ENCODE assay signal across 12 cellular contexts in the genomic region with DNA sequence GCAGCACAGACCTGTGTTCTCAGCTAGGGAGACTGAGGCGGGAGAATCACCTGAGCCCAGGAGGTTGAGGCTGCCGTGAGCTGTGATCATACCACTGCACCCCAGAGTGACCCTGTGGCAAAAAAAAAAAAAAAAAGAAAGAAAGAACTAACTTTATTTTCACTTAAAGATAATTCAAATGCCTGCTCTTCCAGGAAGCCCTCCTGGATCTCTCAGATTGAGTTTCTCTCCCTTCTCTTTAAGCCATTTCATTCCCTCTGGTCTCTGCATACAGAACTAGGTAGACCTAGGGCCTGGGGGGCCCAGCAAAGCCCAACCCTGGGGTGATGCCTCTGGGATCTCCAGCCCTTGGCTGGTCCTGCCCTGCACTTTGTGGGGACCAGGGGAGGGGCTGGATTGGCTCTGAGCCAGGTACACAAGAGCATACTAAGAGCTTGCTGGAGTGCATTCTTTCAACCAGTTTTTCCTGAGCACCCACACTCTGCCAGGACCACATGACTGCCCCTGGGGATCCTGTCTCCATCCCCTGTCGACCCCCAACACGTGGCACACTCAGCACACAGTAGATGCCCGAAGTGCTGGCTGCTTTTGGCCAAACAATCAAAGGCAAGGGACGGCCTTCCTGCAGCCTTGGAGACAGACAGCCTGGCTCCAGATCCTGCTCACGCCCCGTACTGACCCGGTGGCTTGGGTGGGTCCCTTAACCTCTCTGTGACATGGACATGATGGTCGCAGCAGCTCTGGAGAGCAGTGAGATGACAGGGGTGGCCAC. TPM values are rescaled to one million over a fixed set of nuclear protein-coding genes. Genes with fewer than 3 reads are reported as not detected.
DNase-seq lines count a peak whose midpoint lies in the region; ATAC-seq, FAIRE-seq and TF ChIP-seq lines count a peak whose summit lies in the region.
"Had no signal": no experiment of that assay in that cellular context is flagged by ENCODE, and none has a peak within 500 bp of the region (broad histone marks: within the 10 kb centered on the region; RNA-seq: fewer than 3 reads in every experiment).

No MANE protein-coding gene starts in this region.

- no peak overlapping the region for H3K27ac Mint-ChIP-seq in astrocyte (ENCODE audit: unreplicated experiment)
- no peak overlapping the region for H3K27ac Mint-ChIP-seq in activated CD4-positive, alpha-beta memory T cell treated with anti-CD3 and anti-CD28 coated beads for 36 hours
- H3K27ac Mint-ChIP-seq: activated naive CD4-positive, alpha-beta T cell treated with anti-CD3 and anti-CD28 coated beads, Interleukin-2, amount 50 U/mL, for 72 hours; CD14-positive monocyte had no signal

- peak overlapping the region; percentile 81 for H3K4me2 ChIP-seq in astrocyte (ENCODE audit: low read length)

- no peaks in the 10 kb centered on the region for H4K20me1 ChIP-seq in astrocyte (ENCODE audit: insufficient read depth, low read length)

- no peak overlapping the region for H3K4me3 Mint-ChIP-seq in astrocyte (ENCODE audit: unreplicated experiment)
- no peak overlapping the region for H3K4me3 Mint-ChIP-seq in activated CD4-positive, alpha-beta memory T cell treated with anti-CD3 and anti-CD28 coated beads for 36 hours

- no peak for TF ChIP-seq POLR2A in gastrocnemius medialis (IDR thresholded peaks at IDR 0.05)

- peak; percentile 12 for DNase-seq in G401 (ENCODE audit: low spot score)
- no peak for DNase-seq in astrocyte (ENCODE audit: low read depth)
- peak; percentile 74 to 84 (median 76) for DNase-seq in right cardiac atrium
- DNase-seq in gastrocnemius medialis = no peak
- no peak for DNase-seq in SKM-1 treated with dmso at 0.1 percent for 144 hours (lab: John Stamatoyannopoulos, UW; ENCODE audit: unreplicated experiment)
- no peak for DNase-seq in activated CD4-positive, alpha-beta memory T cell treated with anti-CD3 and anti-CD28 coated beads for 36 hours
- DNase-seq in NCI-H1694 (lab: John Stamatoyannopoulos, UW) = no peak
- DNase-seq: effector memory CD4-positive, alpha-beta T cell; stimulated activated CD4-positive, alpha-beta T cell treated with anti-CD3 and anti-CD28 coated beads, Interleukin-4, amount 100 ng/mL, for 24 hours had no signal

- H3K4me3 ChIP-seq in astrocyte (ENCODE audit: insufficient read depth, low read depth, low read length) = no peak overlapping the region
- peak overlapping the region; percentile 38 for H3K4me3 ChIP-seq in right cardiac atrium (ENCODE audit: low read length)
- H3K4me3 ChIP-seq in gastrocnemius medialis = peak overlapping the region; percentile 61 to 69 (median 64)

- POLR2A ChIA-PET in activated CD4-positive, alpha-beta memory T cell treated with anti-CD3 and anti-CD28 coated beads for 36 hours (lab: Charles Lee) = no interaction called here

- FAIRE-seq in astrocyte (lab: Jason Lieb, UNC) = no peak

- no peaks in the 10 kb centered on the region for H3K27me3 ChIP-seq in astrocyte (ENCODE audit: insufficient read depth, low read length)
- no peaks in the 10 kb centered on the region for H3K27me3 ChIP-seq in right cardiac atrium (ENCODE audit: control insufficient read depth, insufficient read depth)
- H3K27me3 ChIP-seq in gastrocnemius medialis = no peaks in the 10 kb centered on the region

- H3K27me3 Mint-ChIP-seq in astrocyte (ENCODE audit: low read depth, unreplicated experiment) = peaks cover 34% of the 10 kb centered on the region
- H3K27me3 Mint-ChIP-seq in activated CD4-positive, alpha-beta memory T cell treated with anti-CD3 and anti-CD28 coated beads for 36 hours = peaks cover 35% of the 10 kb centered on the region

- H3K9ac ChIP-seq in astrocyte (ENCODE audit: low read length) = peak overlapping the region; percentile 2

- CTCF ChIA-PET in activated CD4-positive, alpha-beta memory T cell treated with anti-CD3 and anti-CD28 coated beads for 36 hours (lab: Charles Lee) = interaction anchor here (0.7 kb wide), 1 partner anchor 634 kb away, joined by 3 read pairs; no protein-coding TSS in a partner anchor

- H3K9me3 Mint-ChIP-seq in astrocyte (ENCODE audit: unreplicated experiment) = no peaks in the 10 kb centered on the region
- H3K9me3 Mint-ChIP-seq in activated CD4-positive, alpha-beta memory T cell treated with anti-CD3 and anti-CD28 coated beads for 36 hours = no peaks in the 10 kb centered on the region
- H3K9me3 Mint-ChIP-seq: activated naive CD4-positive, alpha-beta T cell treated with anti-CD3 and anti-CD28 coated beads, Interleukin-2, amount 50 U/mL, for 72 hours had no signal

- H3K36me3 ChIP-seq in astrocyte (ENCODE audit: insufficient read depth, low read length) (no peaks in the 10 kb centered on the region), gastrocnemius medialis (no peaks in the 10 kb centered on the region)

- H3K4me1 Mint-ChIP-seq in astrocyte (ENCODE audit: low read depth, unreplicated experiment) = no peaks in the 10 kb centered on the region
- no peaks in the 10 kb centered on the region for H3K4me1 Mint-ChIP-seq in activated CD4-positive, alpha-beta memory T cell treated with anti-CD3 and anti-CD28 coated beads for 36 hours (ENCODE audit: low read depth)
- H3K4me1 Mint-ChIP-seq: CD14-positive monocyte had no signal

- H3K79me2 ChIP-seq in astrocyte (ENCODE audit: insufficient read depth, low read length) = peaks cover 13% of the 10 kb centered on the region

- no peaks in the 10 kb centered on the region for H3K9me3 ChIP-seq in astrocyte (ENCODE audit: insufficient read depth, low read depth, low read length)
- H3K9me3 ChIP-seq in right cardiac atrium (ENCODE audit: control insufficient read depth, low read length) = no peaks in the 10 kb centered on the region
- no peaks in the 10 kb centered on the region for H3K9me3 ChIP-seq in gastrocnemius medialis

- intact Hi-C loops in right cardiac atrium (cut with DNase I) (loop anchor here in 1 of 4 donors (10.0 kb wide), 1 partner anchor 58 kb away; the partner anchor contains the start of gene EML1), gastrocnemius medialis (cut with DNase I; ENCODE audit: low total_unique reads) (loop anchor here (5.0 kb wide), 1 partner anchor 54 kb away; the partner anchor contains the start of gene CYP46A1)
- intact Hi-C loops in activated CD4-positive, alpha-beta memory T cell treated with anti-CD3 and anti-CD28 coated beads for 36 hours (cut with micrococcal nuclease) = no loop called here

- no peaks in the 10 kb centered on the region for H3K36me3 Mint-ChIP-seq in astrocyte (ENCODE audit: low read depth, unreplicated experiment)
- H3K36me3 Mint-ChIP-seq in activated CD4-positive, alpha-beta memory T cell treated with anti-CD3 and anti-CD28 coated beads for 36 hours = no peaks in the 10 kb centered on the region
- H3K36me3 Mint-ChIP-seq: activated naive CD4-positive, alpha-beta T cell treated with anti-CD3 and anti-CD28 coated beads, Interleukin-2, amount 50 U/mL, for 72 hours; CD14-positive monocyte had no signal

- H3K27ac ChIP-seq in astrocyte (ENCODE audit: low read depth, low read length) (no peak overlapping the region), right cardiac atrium (ENCODE audit: low read length) (peak overlapping the region; percentile 59), gastrocnemius medialis (peak overlapping the region; percentile 77 to 86 (median 84))

- TF ChIP-seq CTCF in astrocyte (IDR thresholded peaks at IDR 0.05; ENCODE audit: insufficient read depth, low read depth, low read length) (no peak), gastrocnemius medialis (IDR thresholded peaks at IDR 0.05 in 4 of 5, conservative IDR thresholded peaks at IDR 0.05 in 1 of 5) (no peak)

- in situ Hi-C loops in G401 (cut with HindIII; ENCODE audit: low sequenced_read_pairs) (no loop called here), gastrocnemius medialis (cut with MboI; ENCODE audit: low sequenced_read_pairs in 4 of 4) (loop anchor here in 2 of 4 donors (5.0 to 10.0 kb wide), 2 partner anchors 58 to 156 kb away; partner anchors contain the start of gene EML1 (in 1 of the 2))

- ATAC-seq in right cardiac atrium (peak; percentile 50 to 80), gastrocnemius medialis (no peak), HG02571 (IDR thresholded peaks at IDR 0.05; ENCODE audit: unreplicated experiment) (no peak)

- H3K4me1 ChIP-seq in astrocyte (ENCODE audit: insufficient read depth, low read length) = peaks cover 17% of the 10 kb centered on the region
- H3K4me1 ChIP-seq in right cardiac atrium (ENCODE audit: control insufficient read depth, insufficient read depth, low read length) = peaks cover 10% of the 10 kb centered on the region
- peaks cover 53 to 58% of the 10 kb centered on the region in 2 donors for H3K4me1 ChIP-seq in gastrocnemius medialis

- peak overlapping the region; percentile 56 for H2AFZ ChIP-seq in astrocyte (ENCODE audit: low read depth, low read length)

- WGBS in right cardiac atrium = 23% methylated on average over 10 of the region's 10 CpGs

RNA-seq across cellular contexts. Expression of gene CYP46A1, which starts 52.7 kb away (rescaled TPM):
- 0.86 and 3.0 TPM in 2 replicates for total RNA-seq in G401 (2014; rRNA removed; shearing (Covaris generic))
- total RNA-seq in astrocyte (0.41 and 0.52 TPM in 2 replicates), right cardiac atrium (1 to 10 TPM; 5.7 to 9.2 (median 7.9) TPM), gastrocnemius medialis (1 to 10 TPM in 1 of 4 donors, under 1 TPM in 3; 0.18 to 2.2 (median 0.45) TPM)
- 5.8 TPM for polyA plus RNA-seq in right cardiac atrium
- total RNA-seq in activated CD4-positive, alpha-beta memory T cell treated with anti-CD3 and anti-CD28 coated beads for 36 hours = under 1 TPM; 0.19 to 0.21 TPM
- polyA plus RNA-seq: CD14-positive monocyte had no signal

RNA-seq across cellular contexts. Expression of gene EML1, which starts 56.4 kb away (rescaled TPM):
- total RNA-seq in G401 (2014; rRNA removed; shearing (Covaris generic)) = 19.2 and 23.5 TPM in 2 replicates
- total RNA-seq in astrocyte (17.1 and 23.5 TPM in 2 replicates), right cardiac atrium (10 to 100 TPM; 32.5 to 39.1 (median 34.8) TPM), gastrocnemius medialis (10 to 100 TPM; 12.5 to 19.1 (median 16.6) TPM)
- polyA plus RNA-seq in right cardiac atrium = 11.2 TPM
- total RNA-seq in activated CD4-positive, alpha-beta memory T cell treated with anti-CD3 and anti-CD28 coated beads for 36 hours = 1 to 10 TPM; 1.5 to 1.9 TPM
- polyA plus RNA-seq: CD14-positive monocyte had no signal

Comparison
In these comparisons a context has a peak if more than half of its experiments do, and no peak if none do; other contexts are left out.
1. DNase-seq: peak in G401 (single experiment) and right cardiac atrium (3 of 3); none in astrocyte (single experiment), gastrocnemius medialis (0 of 2), SKM-1 treated with dmso at 0.1 percent for 144 hours (single experiment), activated CD4-positive, alpha-beta memory T cell treated with anti-CD3 and anti-CD28 coated beads for 36 hours (single experiment) and NCI-H1694 (single experiment).
2. ATAC-seq: peak in right cardiac atrium (2 of 2); none in gastrocnemius medialis (0 of 2) and HG02571 (single experiment).